24 cellular contexts compared by ENCODE assay signal in the genomic region with DNA sequence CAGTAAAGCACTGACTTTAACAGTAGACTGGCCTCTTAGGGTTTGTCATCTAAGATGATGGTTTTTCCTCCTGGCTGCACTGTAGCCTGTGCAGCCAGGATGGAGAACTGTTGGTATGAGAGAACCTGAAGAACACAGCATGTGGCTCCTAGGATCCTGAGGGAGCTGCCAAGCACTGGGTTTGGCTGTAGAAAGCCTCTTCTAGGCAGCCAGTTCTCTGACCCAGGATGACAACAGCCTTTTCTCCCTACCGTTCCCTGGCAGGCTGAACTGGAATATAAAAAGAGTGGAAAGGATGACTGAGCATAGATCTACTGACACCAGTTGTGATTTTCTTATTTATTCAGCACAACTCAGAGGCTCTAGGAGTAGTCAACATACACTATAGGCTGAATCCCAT.
"Had no signal": no experiment of that assay in that cellular context is flagged by ENCODE, and none has a peak within 500 bp of the region (broad histone marks: within the 10 kb centered on the region; RNA-seq: fewer than 3 reads in every experiment).

No MANE protein-coding gene starts in this region.

- H3K27ac ChIP-seq: brain microvascular endothelial cell, cardiac muscle cell, KMS-11, Peyer's patch, RWPE1, SJCRH30, VCaP had no signal

- H3K9me3 ChIP-seq: Peyer's patch, SJCRH30, SK-N-SH had no signal

- H3K4me3 ChIP-seq: cardiac muscle cell, Peyer's patch, SJCRH30 had no signal

- H3K27me3 ChIP-seq: brain microvascular endothelial cell, cardiac muscle cell, Peyer's patch, SJCRH30 had no signal

- ATAC-seq: activated T-cell treated with anti-CD3 and anti-CD28 coated beads, Interleukin-2, amount 50 U/mL, for 4 hours had no signal

- H3K4me1 ChIP-seq: Peyer's patch, SJCRH30 had no signal

- H3K36me3 ChIP-seq: brain microvascular endothelial cell, cardiac muscle cell, Peyer's patch, SJCRH30 had no signal

- DNase-seq: activated CD4-positive, alpha-beta memory T cell treated with anti-CD3 and anti-CD28 coated beads for 36 hours; activated CD4-positive, alpha-beta T cell treated with anti-CD3 and anti-CD28 coated beads, Interleukin-2, amount 10 ng/mL, durations not matched to agents 7 days and 5 days; activated CD4-positive, CD25-positive, alpha-beta regulatory T cell; activated CD8-positive, alpha-beta memory T cell treated with anti-CD3 and anti-CD28 coated beads for 24 hours; activated gamma-delta T cell treated with Interleukin-2 at 50 U/mL for 16 hours; activated naive CD4-positive, alpha-beta T cell treated with anti-CD3 and anti-CD28 coated beads, Interleukin-2, amount 10 ng/mL, durations not matched to agents 7 days and 5 days; activated naive CD8-positive, alpha-beta T cell treated with anti-CD3 and anti-CD28 coated beads for 36 hours; activated T-cell treated with anti-CD3 and anti-CD28 coated beads, Interleukin-2, amount 50 U/mL, for 4 hours; brain microvascular endothelial cell; NCI-H1105; NCI-H1436 treated with DMSO at 0.1 percent for 48 hours; NCI-H187; NCI-H2081; NCI-H510A treated with DMSO at 0.1 percent for 48 hours; NCI-H69; Right ventricle myocardium superior; SJCRH30; SK-N-SH; T-helper 1 cell had no signal
